Comparison of ENCODE assay signal across 22 cellular contexts in the genomic region with DNA sequence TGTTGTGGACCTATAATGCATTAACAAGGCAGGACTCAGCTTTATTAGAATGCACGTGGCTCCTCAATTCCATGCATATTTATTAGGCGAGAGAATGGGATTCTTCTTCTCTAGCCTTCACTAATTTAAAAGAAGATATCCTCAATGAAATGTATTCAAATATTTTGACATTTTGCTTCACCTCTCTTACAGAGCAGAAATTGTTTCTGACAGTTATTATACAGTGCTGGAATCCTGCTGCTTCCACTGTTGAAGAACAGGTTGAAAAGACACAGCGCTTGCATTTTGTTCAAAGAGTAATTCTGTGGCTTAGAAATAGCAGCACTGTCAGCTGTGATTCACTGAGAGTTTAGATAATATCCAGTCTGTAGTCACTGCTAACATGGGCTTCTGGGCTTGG.
"Had no signal": no experiment of that assay in that cellular context is flagged by ENCODE, and none has a peak within 500 bp of the region (broad histone marks: within the 10 kb centered on the region; RNA-seq: fewer than 3 reads in every experiment).

No MANE protein-coding gene starts in this region.

- H3K9ac ChIP-seq: KMS-11 had no signal

- ATAC-seq: HepG2 had no signal

- H3K9me3 ChIP-seq: SJSA1 had no signal

- H3K36me3 ChIP-seq: SJSA1 had no signal

- H3K27ac ChIP-seq: KMS-11, SJSA1, SK-N-MC had no signal

- H3K4me3 ChIP-seq: SJSA1, SK-N-MC had no signal

- DNase-seq: IMR-90, Kasumi-1, MV-4-11, NCI-H1048, NCI-H1105, NCI-H1417, NCI-H1436 treated with DMSO at 0.1 percent for 48 hours, NCI-H1694 treated with DMSO at 0.1 percent for 48 hours, NCI-H1930, NCI-H2081, NCI-H2107, NCI-H2227 treated with DMSO at 0.1 percent for 48 hours, NCI-H524, NCI-H69, NCI-H774, Right ventricle myocardium superior, RPMI8226, SIG-M5 had no signal

- H3K4me2 ChIP-seq: KMS-11 had no signal
